Comparison of ENCODE assay signal across 20 cellular contexts in the genomic region with DNA sequence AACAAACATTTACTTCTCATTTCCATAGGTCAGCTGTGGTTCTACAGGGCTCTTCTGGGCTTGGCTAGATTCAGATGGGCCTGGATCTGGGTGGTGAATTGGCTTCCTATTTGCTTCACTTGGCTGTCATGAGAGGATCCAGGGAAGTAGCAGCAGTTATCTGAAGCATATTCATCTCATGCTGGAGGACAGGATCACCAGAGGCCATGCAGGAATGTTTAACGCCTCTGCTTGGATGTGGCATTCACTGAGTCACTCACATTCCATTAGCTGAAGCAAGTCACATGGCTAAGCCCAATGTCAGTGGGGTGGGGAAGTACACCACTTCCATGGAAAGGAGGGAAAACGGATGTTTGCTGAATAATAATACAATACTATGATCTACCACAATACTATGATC. TPM values are rescaled to one million over a fixed set of nuclear protein-coding genes. Genes with fewer than 3 reads are reported as not detected.
"Had no signal": no experiment of that assay in that cellular context is flagged by ENCODE, and none has a peak within 500 bp of the region (broad histone marks: within the 10 kb centered on the region; RNA-seq: fewer than 3 reads in every experiment).

No MANE protein-coding gene starts in this region.

RNA-seq across cellular contexts. Expression of a gene that starts 15.2 kb away (rescaled TPM):
- total RNA-seq: activated CD4-positive, alpha-beta memory T cell treated with anti-CD3 and anti-CD28 coated beads for 36 hours; activated CD4-positive, alpha-beta T cell treated with anti-CD3 and anti-CD28 coated beads for 36 hours; activated CD4-positive, alpha-beta T cell treated with anti-CD3 and anti-CD28 coated beads, Interleukin-2, amount 10 ng/mL, durations not matched to agents 24 days and 14 days; activated CD8-positive, alpha-beta memory T cell treated with anti-CD3 and anti-CD28 coated beads for 36 hours; activated CD8-positive, alpha-beta memory T cell treated with anti-CD3 and anti-CD28 coated beads, Interleukin-2, amount 10 ng/mL, durations not matched to agents 7 days and 5 days; activated CD8-positive, alpha-beta T cell treated with anti-CD3 and anti-CD28 coated beads, Interleukin-2, amount 10 ng/mL, durations not matched to agents 7 days and 5 days; activated naive CD4-positive, alpha-beta T cell treated with anti-CD3 and anti-CD28 coated beads for 36 hours; activated naive CD8-positive, alpha-beta T cell treated with anti-CD3 and anti-CD28 coated beads for 36 hours; activated T-helper 1 cell treated with anti-CD3 and anti-CD28 coated beads, Interleukin-12 subunit alpha, Interleukin-12 subunit beta, Interleukin-2, Interleukin-4 antibody, amounts not matched to agents 30 ng/mL and 10 ng/mL and 1 ng/mL, durations not matched to agents 14 hours and 24 hours and 36 hours; activated T-helper 2 cell treated with anti-CD3 and anti-CD28 coated beads, Interferon-gamma antibody, Interleukin-2, Interleukin-4, amounts not matched to agents 10 μg/mL and 5 μg/mL and 100 μg/mL, durations not matched to agents 14 hours and 24 hours and 36 hours; aorta; chondrocyte; dermis microvascular lymphatic vessel endothelial cell; endothelial cell of umbilical vein; epithelial cell of proximal tubule; esophagus mucosa; foreskin keratinocyte; gastrocnemius medialis; T-helper 1 cell treated with Interleukin-12 subunit alpha and Interleukin-12 subunit beta and Interleukin-4 antibody, amounts not matched to agents 30 ng/mL and 1 ng/mL, for 36 hours had no signal
- polyA plus RNA-seq: adrenal gland, aorta, endothelial cell of umbilical vein, foreskin keratinocyte had no signal
